ENCODE assay signal across 23 cellular contexts in the genomic region with DNA sequence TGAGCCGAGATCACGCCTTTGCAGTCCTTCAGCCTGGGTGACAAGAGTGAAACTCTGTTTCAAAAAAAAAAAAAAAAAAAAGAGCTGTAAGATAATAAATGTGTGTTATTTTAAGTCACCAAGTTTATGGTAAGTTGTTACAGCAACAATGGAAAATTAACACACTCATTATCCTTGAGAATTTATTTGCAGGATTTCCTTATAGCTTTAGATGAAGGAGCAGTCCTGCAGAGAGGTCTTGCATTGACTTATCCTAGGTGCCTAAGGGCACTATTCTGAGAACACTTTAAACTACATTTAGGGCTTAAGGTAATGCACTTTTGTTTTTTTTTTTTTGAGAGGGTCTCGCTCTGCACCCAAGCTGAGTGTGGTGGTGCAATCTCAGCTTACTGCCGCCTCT. TPM values are rescaled to one million over a fixed set of nuclear protein-coding genes. Genes with fewer than 3 reads are reported as not detected.
DNase-seq lines count a peak whose midpoint lies in the region; ATAC-seq and TF ChIP-seq lines count a peak whose summit lies in the region.
"Had no signal": no experiment of that assay in that cellular context is flagged by ENCODE, and none has a peak within 500 bp of the region (broad histone marks: within the 10 kb centered on the region; RNA-seq: fewer than 3 reads in every experiment).

No MANE protein-coding gene starts in this region.

- H2AFZ ChIP-seq in hepatocyte, result no peak overlapping the region

- 84% methylated on average over 4 of the region's 4 CpGs for WGBS in hepatocyte (ENCODE audit: low lambda C conversion rate, missing lambda C conversion rate)

- no peak overlapping the region for H3K4me2 ChIP-seq in hepatocyte
- H3K4me2 ChIP-seq: BLaER1 had no signal

- no peaks in the 10 kb centered on the region for H3K27me3 ChIP-seq in colonic mucosa
- no peaks in the 10 kb centered on the region for H3K27me3 ChIP-seq in hepatocyte
- H3K27me3 ChIP-seq: BE2C, BLaER1 had no signal

- DNase-seq in HEK293T (ENCODE audit: extremely low spot score), result no peak
- DNase-seq in colonic mucosa, result no peak
- no peak for DNase-seq in mucosa of descending colon
- DNase-seq in LoVo (ENCODE audit: low spot score), result no peak
- DNase-seq in stimulated activated CD4-positive, alpha-beta T cell treated with anti-CD3 and anti-CD28 coated beads, Interleukin-2, amount 100 ng/mL, for 48 hours, result no peak
- DNase-seq in hepatocyte (ENCODE audit: low spot score), result no peak
- DNase-seq: 8988T; ACHN; BE2C; C1 segment of cervical spinal cord; CD4-positive, alpha-beta memory T cell; CD4-positive, CD25-positive, alpha-beta regulatory T cell; CD8-positive, alpha-beta memory T cell; COR-L47; DMS 273 treated with DMSO at 0.1 percent for 48 hours; DMS153; DMS53; DMS79; DND-41; EL; GDM1 had no signal

- CTCF ChIA-PET in HEK293T (lab: Yijun Ruan, JAX), result interaction anchor here (0.7 kb wide), 1 partner anchor 46 kb away, joined by 3 read pairs; no protein-coding TSS in a partner anchor

- H3K9me2 ChIP-seq in hepatocyte (replicated peaks; ENCODE audit: insufficient read depth), result no peaks in the 10 kb centered on the region

- H3K36me3 ChIP-seq in colonic mucosa (no peaks in the 10 kb centered on the region), mucosa of descending colon (ENCODE audit: low read depth) (no peaks in the 10 kb centered on the region), hepatocyte (replicated peaks; ENCODE audit: insufficient read depth, low read depth) (no peaks in the 10 kb centered on the region)
- H3K36me3 ChIP-seq: BE2C, BLaER1 had no signal

- H3K4me3 ChIP-seq in colonic mucosa (no peak overlapping the region), mucosa of descending colon (no peak overlapping the region), hepatocyte (no peak overlapping the region)
- H3K4me3 ChIP-seq: BLaER1, GM12878 had no signal

- H3K9me3 ChIP-seq in colonic mucosa (no peaks in the 10 kb centered on the region), mucosa of descending colon (no peaks in the 10 kb centered on the region), hepatocyte (ENCODE audit: low read depth) (no peaks in the 10 kb centered on the region)
- H3K9me3 ChIP-seq: BE2C had no signal

- ATAC-seq in mucosa of descending colon, result peak; percentile 91
- ATAC-seq: GM12878 had no signal

- POLR2A ChIA-PET in HEK293T (lab: Yijun Ruan, JAX), result no interaction called here

- H3K9ac ChIP-seq in colonic mucosa (ENCODE audit: low read depth in 2 of 2, low read length in 2 of 2), result peak overlapping the region in 1 of 2 donors; percentile 38
- H3K9ac ChIP-seq: BLaER1 had no signal

- intact Hi-C loops in colonic mucosa (cut with DNase I) (no loop called here), mucosa of descending colon (cut with DNase I, micrococcal nuclease) (loop anchor here in 1 of 2 donors (5.0 kb wide), 1 partner anchor 37 kb away; no protein-coding TSS in a partner anchor)

- H3K79me2 ChIP-seq in hepatocyte, result no peaks in the 10 kb centered on the region

- H3K27ac ChIP-seq in colonic mucosa (peak overlapping the region; percentile 22), hepatocyte (no peak overlapping the region)
- H3K27ac ChIP-seq: BLaER1 had no signal

- no peak for TF ChIP-seq CTCF in colonic mucosa (IDR thresholded peaks at IDR 0.05)
- no peak for TF ChIP-seq CTCF in mucosa of descending colon (IDR thresholded peaks at IDR 0.05)
- TF ChIP-seq CTCF in hepatocyte (IDR thresholded peaks at IDR 0.05; ENCODE audit: poor library complexity), result no peak

- H4K20me1 ChIP-seq in hepatocyte (ENCODE audit: insufficient read depth, poor library complexity, severe bottlenecking), result no peaks in the 10 kb centered on the region
- H4K20me1 ChIP-seq: BLaER1 had no signal

- H3K4me1 ChIP-seq in colonic mucosa (no peaks in the 10 kb centered on the region), mucosa of descending colon (ENCODE audit: low read depth) (peaks cover 4% of the 10 kb centered on the region), hepatocyte (ENCODE audit: insufficient read depth) (no peaks in the 10 kb centered on the region)
- H3K4me1 ChIP-seq: BE2C, BLaER1 had no signal

TF ChIP-seq in HEK293T, 16 proteins besides CTCF, POLR2A, EP300 and RAD21:
- TF ChIP-seq ELF4 (IDR thresholded peaks at IDR 0.05) (no peak), ZNF384 (IDR thresholded peaks at IDR 0.05) (0 out of 2 replicates have a peak, but pooled peaks have one; percentile 21)
TF ChIP-seq in HEK293T: peak in this region for 1.

RNA-seq across cellular contexts. Expression of gene SCAF8, which starts 13.8 kb away (rescaled TPM):
- total RNA-seq in colonic mucosa (10 to 100 TPM; 30.8 to 35.6 TPM), mucosa of descending colon (10 to 100 TPM; 36.4 to 48.6 (median 45.0) TPM), hepatocyte (35.6 and 38.5 TPM in 2 replicates)
- 12.0 and 13.7 TPM in 2 replicates for polyA plus RNA-seq in hepatocyte
